ENCODE assay signal across 19 cellular contexts in the genomic region with DNA sequence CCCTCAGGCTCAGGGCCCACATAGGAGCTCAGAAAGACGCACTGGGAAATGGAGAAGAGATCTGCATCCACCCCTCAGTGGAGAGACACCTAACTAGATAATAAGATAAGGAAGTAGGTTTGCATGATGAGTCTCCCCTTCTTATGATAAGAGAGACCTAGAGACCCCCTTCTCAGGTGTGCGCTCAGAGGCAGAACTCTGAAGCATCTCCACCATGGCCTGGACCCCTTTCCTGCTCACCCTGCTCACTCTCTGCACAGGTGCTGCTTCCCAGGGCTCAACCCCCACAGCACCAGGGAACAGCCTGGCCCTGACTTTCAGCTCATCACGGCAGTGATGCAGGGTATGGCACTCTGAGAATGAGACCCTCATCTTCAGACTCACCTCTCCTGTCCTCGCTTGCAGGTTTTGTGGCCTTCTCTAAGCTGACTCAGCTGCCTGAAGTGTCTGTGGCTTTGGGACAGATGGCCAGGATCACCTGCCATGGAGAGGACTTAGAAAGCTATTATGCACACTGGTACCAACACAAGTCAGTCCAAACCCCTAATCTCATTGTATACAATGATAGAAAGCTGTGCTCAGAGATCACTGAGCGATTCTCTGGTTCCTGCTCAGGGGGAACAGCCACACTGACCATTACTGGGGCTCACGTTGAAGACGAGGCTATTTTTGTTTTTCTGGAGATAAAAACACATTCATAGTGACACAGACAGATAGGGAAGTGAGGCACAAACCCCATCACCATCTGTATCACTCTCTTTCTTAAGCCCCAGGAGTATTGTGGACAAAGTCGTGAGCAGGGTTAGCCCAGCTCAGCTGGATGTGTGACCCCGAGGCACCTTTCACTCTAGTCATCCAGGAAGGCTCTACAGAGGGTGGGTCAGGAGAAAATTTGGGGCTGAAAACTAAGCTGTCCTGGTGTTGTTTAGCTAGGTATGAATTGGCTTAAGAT. TPM values are rescaled to one million over a fixed set of nuclear protein-coding genes. Genes with fewer than 3 reads are reported as not detected.
"Had no signal": no experiment of that assay in that cellular context is flagged by ENCODE, and none has a peak within 500 bp of the region (broad histone marks: within the 10 kb centered on the region; RNA-seq: fewer than 3 reads in every experiment).

No MANE protein-coding gene starts in this region.

- DNase-seq: activated CD8-positive, alpha-beta memory T cell treated with anti-CD3 and anti-CD28 coated beads, Interleukin-2, amount 50 U/mL, for 48 hours; activated CD8-positive, alpha-beta T cell treated with anti-CD3 and anti-CD28 coated beads for 36 hours; activated naive CD4-positive, alpha-beta T cell; foreskin fibroblast; glutamatergic neuron; immature natural killer cell; mucosa of descending colon; stimulated activated CD4-positive, alpha-beta T cell treated with anti-CD3 and anti-CD28 coated beads, Interleukin-4, amount 100 ng/mL, for 1 hour; stimulated activated CD8-positive, alpha-beta memory T cell treated with anti-CD3 and anti-CD28 coated beads, Interleukin-4, amount 100 ng/mL, for 48 hours; stomach; thyroid gland; uterus had no signal

- H3K4me3 Mint-ChIP-seq: activated CD8-positive, alpha-beta T cell treated with anti-CD3 and anti-CD28 coated beads for 36 hours; natural killer cell treated with Interleukin-12 subunit alpha and Interleukin-12 subunit beta and Interleukin-15 and Interleukin-18, amount 100 ng/mL, for 72 hours had no signal

- H3K27me3 ChIP-seq: ascending aorta, thyroid gland, uterus had no signal

- H3K9me3 Mint-ChIP-seq: activated CD8-positive, alpha-beta T cell treated with anti-CD3 and anti-CD28 coated beads for 36 hours; immature natural killer cell; natural killer cell treated with Interleukin-12 subunit alpha and Interleukin-12 subunit beta and Interleukin-15 and Interleukin-18, amount 100 ng/mL, for 72 hours had no signal

- H3K4me1 ChIP-seq: ascending aorta, stomach, thyroid gland, uterus had no signal

- H3K36me3 ChIP-seq: ascending aorta, stomach, thyroid gland, uterus had no signal

- ATAC-seq: activated CD8-positive, alpha-beta T cell treated with anti-CD3 and anti-CD28 coated beads for 36 hours; esophagus mucosa; mucosa of descending colon; natural killer cell treated with Interleukin-12 subunit alpha and Interleukin-12 subunit beta and Interleukin-15 and Interleukin-18, amount 100 ng/mL, for 72 hours had no signal

- H3K36me3 Mint-ChIP-seq: natural killer cell treated with Interleukin-12 subunit alpha and Interleukin-12 subunit beta and Interleukin-15 and Interleukin-18, amount 100 ng/mL, for 72 hours had no signal

- H3K9me3 ChIP-seq: ascending aorta, mucosa of descending colon, stomach, thyroid gland, uterus had no signal

- H3K27ac ChIP-seq: ascending aorta, stomach, thyroid gland, uterus had no signal

- H3K27ac Mint-ChIP-seq: activated CD8-positive, alpha-beta T cell treated with anti-CD3 and anti-CD28 coated beads for 36 hours; natural killer cell treated with Interleukin-12 subunit alpha and Interleukin-12 subunit beta and Interleukin-15 and Interleukin-18, amount 100 ng/mL, for 72 hours had no signal

- H3K4me3 ChIP-seq: ascending aorta, mucosa of descending colon, stomach, thyroid gland, uterus had no signal

- H3K27me3 Mint-ChIP-seq: natural killer cell treated with Interleukin-12 subunit alpha and Interleukin-12 subunit beta and Interleukin-15 and Interleukin-18, amount 100 ng/mL, for 72 hours had no signal

- FAIRE-seq: endometrium had no signal

RNA-seq across cellular contexts. Expression of a gene that starts 29.7 kb away (rescaled TPM):
- total RNA-seq: activated CD8-positive, alpha-beta T cell treated with anti-CD3 and anti-CD28 coated beads for 36 hours; bronchial epithelial cell; lung microvascular endothelial cell; osteocyte had no signal
